9 cellular contexts compared by ENCODE assay signal in the genomic region with DNA sequence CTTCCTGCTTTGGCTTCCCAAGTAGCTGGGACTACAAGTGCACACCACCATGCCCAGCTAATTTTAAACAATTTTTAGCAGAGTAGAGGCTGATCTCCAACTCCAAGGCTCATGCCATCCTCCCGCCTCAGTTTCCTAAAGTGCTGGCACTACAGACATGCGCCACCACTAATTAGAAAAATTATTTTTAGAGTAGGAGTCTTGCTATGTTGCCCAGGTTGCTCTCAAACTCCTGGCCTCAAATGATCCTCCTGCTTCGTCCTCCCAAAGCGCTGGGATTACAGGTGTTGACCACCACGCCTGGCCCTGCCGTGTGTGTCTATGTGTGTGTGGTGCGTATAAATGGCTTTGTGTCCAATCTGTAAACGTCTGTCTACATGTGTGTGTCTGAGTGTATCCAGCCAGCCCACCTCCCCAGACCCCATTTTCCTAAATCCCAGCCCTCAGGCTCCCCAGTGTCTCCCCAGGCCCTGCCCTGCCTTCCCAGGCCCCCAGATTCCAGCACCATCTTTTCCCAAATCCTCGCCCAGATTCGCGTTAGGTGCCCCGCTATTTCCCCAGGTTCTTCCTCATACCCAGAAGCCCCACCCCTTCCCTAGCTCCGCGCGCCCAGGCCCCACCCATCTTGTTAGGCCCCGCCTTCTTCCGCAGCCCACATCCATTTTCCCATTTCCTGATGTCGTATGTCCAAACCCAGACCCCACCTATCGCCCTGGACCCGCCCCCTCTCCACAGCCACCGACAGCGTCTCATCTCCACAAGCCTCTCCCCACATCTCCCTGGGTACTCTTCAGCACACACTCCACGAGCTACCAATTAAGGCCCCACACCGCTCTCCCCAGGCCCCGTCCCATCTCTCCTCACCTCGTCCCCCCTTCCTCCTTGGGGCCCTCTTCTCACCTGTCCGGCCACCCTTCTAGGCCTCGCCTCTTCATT. TPM values are rescaled to one million over a fixed set of nuclear protein-coding genes. Genes with fewer than 3 reads are reported as not detected.
A peak's percentile ranks its signal among the peaks of the same experiment; 100 is the strongest.
DNase-seq lines count a peak whose midpoint lies in the region; ATAC-seq and TF ChIP-seq lines count a peak whose summit lies in the region.
"Had no signal": no experiment of that assay in that cellular context is flagged by ENCODE, and none has a peak within 500 bp of the region (broad histone marks: within the 10 kb centered on the region; RNA-seq: fewer than 3 reads in every experiment).

No MANE protein-coding gene starts in this region.

- no peaks in the 10 kb centered on the region for H3K9me3 Mint-ChIP-seq in activated T-cell treated with anti-CD3 and anti-CD28 coated beads, Interleukin-2, amount 50 U/mL, for 4 hours

- no peak overlapping the region for H3K18ac ChIP-seq in IMR-90 (ENCODE audit: low read depth, low read length)

- no peak for DNase-seq in IMR-90
- no peak for DNase-seq in activated T-cell treated with anti-CD3 and anti-CD28 coated beads, Interleukin-2, amount 50 U/mL, for 4 hours
- peak; percentile 62 for DNase-seq in lower lobe of right lung
- DNase-seq in NCI-H1694 treated with DMSO at 0.1 percent for 48 hours (lab: John Stamatoyannopoulos, UW): no peak
- no peak for DNase-seq in SIG-M5 treated with dmso at 0.1 percent for 504 hours (lab: John Stamatoyannopoulos, UW; ENCODE audit: unreplicated experiment)
- DNase-seq in SIG-M5 (lab: John Stamatoyannopoulos, UW): no peak

- dilution Hi-C loops in IMR-90 (cut with HindIII; ENCODE audit: low sequenced_read_pairs, unreplicated experiment): no loop called here

- H2AFZ ChIP-seq in IMR-90 (replicated peaks; ENCODE audit: low read length, poor library complexity): peak overlapping the region; percentile 61

- no peak overlapping the region for H2BK20ac ChIP-seq in IMR-90 (ENCODE audit: low read depth, low read length)

- peaks cover 62 to 100% (median 82%) of the 10 kb centered on the region in 11 experiments for H3K27me3 ChIP-seq in BLaER1 treated with 17β-estradiol and CSF1 and Interleukin-3, amounts not matched to agents 10 nM and 100 nM
- H3K27me3 ChIP-seq in IMR-90 (ENCODE audit: control insufficient read depth, insufficient read depth, low read length): peaks cover 70% of the 10 kb centered on the region
- peaks cover 78% of the 10 kb centered on the region for H3K27me3 ChIP-seq in lower lobe of right lung (ENCODE audit: low read depth)

- H2BK120ac ChIP-seq in IMR-90 (ENCODE audit: low read depth, low read length): no peak overlapping the region

- intact Hi-C loops in IMR-90 (cut with micrococcal nuclease) (no loop called here), lower lobe of right lung (cut with DNase I) (loop anchor here (10.0 kb wide), 1 partner anchor 238 kb away; no protein-coding TSS in a partner anchor)

- no peak overlapping the region for H3K9ac ChIP-seq in BLaER1 treated with 17β-estradiol and CSF1 and Interleukin-3, amounts not matched to agents 10 nM and 100 nM
- no peak overlapping the region for H3K9ac ChIP-seq in IMR-90 (ENCODE audit: low read depth, low read length)

- peaks cover 61% of the 10 kb centered on the region for H3K27me3 Mint-ChIP-seq in activated T-cell treated with anti-CD3 and anti-CD28 coated beads, Interleukin-2, amount 50 U/mL, for 4 hours (ENCODE audit: low read depth)

- H3K9me1 ChIP-seq in IMR-90 (ENCODE audit: insufficient read depth, low read length): no peaks in the 10 kb centered on the region

- no TSS peak for BruUV-seq in IMR-90 (replicated peaks; lab: Mats Ljungman, UMichigan)

- H3K79me1 ChIP-seq in IMR-90 (ENCODE audit: low read depth in 1 of 2, low read length in 2 of 2): no peaks in the 10 kb centered on the region

- H4K5ac ChIP-seq in IMR-90 (ENCODE audit: low read depth, low read length): no peak overlapping the region

- H4K8ac ChIP-seq in IMR-90 (ENCODE audit: low read depth in 2 of 2, low read length in 2 of 2): no peak overlapping the region

- peaks cover 49% of the 10 kb centered on the region for H3K4me1 Mint-ChIP-seq in activated T-cell treated with anti-CD3 and anti-CD28 coated beads, Interleukin-2, amount 50 U/mL, for 4 hours (ENCODE audit: low read depth)

- peaks cover 13 to 24% (median 21%) of the 10 kb centered on the region in 10 experiments for H3K4me1 ChIP-seq in BLaER1 treated with 17β-estradiol and CSF1 and Interleukin-3, amounts not matched to agents 10 nM and 100 nM
- H3K4me1 ChIP-seq in IMR-90 (ENCODE audit: control insufficient read depth, insufficient read depth, low read length) (peaks cover 2% of the 10 kb centered on the region; the same call in 1 of the 2 replicates), lower lobe of right lung (peaks cover 22% of the 10 kb centered on the region)

- no peak overlapping the region for H4K91ac ChIP-seq in IMR-90 (ENCODE audit: insufficient read depth, low read depth, low read length)

- H2AK9ac ChIP-seq in IMR-90 (replicated peaks; ENCODE audit: low read depth, low read length, poor library complexity): no peak overlapping the region

- H3K36me3 Mint-ChIP-seq in activated T-cell treated with anti-CD3 and anti-CD28 coated beads, Interleukin-2, amount 50 U/mL, for 4 hours (ENCODE audit: insufficient read depth): no peaks in the 10 kb centered on the region

- in situ Hi-C loops in IMR-90 (cut with MboI; ENCODE audit: low sequenced_read_pairs): no loop called here

- no peaks in the 10 kb centered on the region for H3K36me3 ChIP-seq in BLaER1 treated with 17β-estradiol and CSF1 and Interleukin-3, amounts not matched to agents 10 nM and 100 nM
- no peaks in the 10 kb centered on the region for H3K36me3 ChIP-seq in IMR-90 (ENCODE audit: control insufficient read depth, insufficient read depth, low read length)
- H3K36me3 ChIP-seq in lower lobe of right lung: no peaks in the 10 kb centered on the region
- H3K36me3 ChIP-seq: heart left ventricle had no signal

- H3K23ac ChIP-seq in IMR-90 (ENCODE audit: low read depth, low read length): no peak overlapping the region

- no peak overlapping the region for H3K14ac ChIP-seq in IMR-90 (replicated peaks; ENCODE audit: low read depth, low read length)

- H2BK5ac ChIP-seq in IMR-90 (ENCODE audit: low read depth, low read length, poor library complexity, severe bottlenecking): no peak overlapping the region

- H3K4me3 Mint-ChIP-seq in activated T-cell treated with anti-CD3 and anti-CD28 coated beads, Interleukin-2, amount 50 U/mL, for 4 hours: peak overlapping the region; percentile 65

- no peaks in the 10 kb centered on the region; a peak in 1 of 22 replicates for H3K9me3 ChIP-seq in BLaER1 treated with 17β-estradiol and CSF1 and Interleukin-3, amounts not matched to agents 10 nM and 100 nM (replicated peaks in 1 of 11)
- H3K9me3 ChIP-seq in IMR-90 (ENCODE audit: control insufficient read depth, insufficient read depth, low read length) (peaks cover 10% of the 10 kb centered on the region), lower lobe of right lung (no peaks in the 10 kb centered on the region)
- H3K9me3 ChIP-seq: heart left ventricle had no signal

- H3K56ac ChIP-seq in IMR-90 (ENCODE audit: extremely low read depth, insufficient read depth, low read length): no peak overlapping the region

- POLR2A ChIA-PET in IMR-90 (lab: Charles Lee; ENCODE audit: unreplicated experiment): no interaction called here

- no peak overlapping the region for H2AK5ac ChIP-seq in IMR-90 (ENCODE audit: low read depth, low read length)

- H3K4me2 ChIP-seq in BLaER1 treated with 17β-estradiol and CSF1 and Interleukin-3, amounts not matched to agents 10 nM and 100 nM: peak overlapping the region in 10 of 11 experiments; percentile 62 to 90 (median 72); a peak in 20 of 22 replicates
- no peak overlapping the region for H3K4me2 ChIP-seq in IMR-90 (ENCODE audit: low read depth, low read length)

- TF ChIP-seq POLR2A in IMR-90 (IDR thresholded peaks at IDR 0.05; ENCODE audit: low read depth, low read length): no peak

- no peak overlapping the region for H3K4me3 ChIP-seq in BLaER1 treated with 17β-estradiol and CSF1 and Interleukin-3, amounts not matched to agents 10 nM and 100 nM
- H3K4me3 ChIP-seq in IMR-90 (ENCODE audit: insufficient read depth, low read depth, low read length) (no peak overlapping the region), lower lobe of right lung (no peak overlapping the region)

- TF ChIP-seq CTCF in IMR-90 (conservative IDR thresholded peaks at IDR 0.05; ENCODE audit: low read depth, low read length) (no peak), lower lobe of right lung (IDR thresholded peaks at IDR 0.05) (no peak)

- no peak overlapping the region for H3K27ac ChIP-seq in BLaER1 treated with 17β-estradiol and CSF1 and Interleukin-3, amounts not matched to agents 10 nM and 100 nM
- H3K27ac ChIP-seq in IMR-90 (ENCODE audit: insufficient read depth, low read length) (no peak overlapping the region), lower lobe of right lung (no peak overlapping the region)
- H3K27ac ChIP-seq: heart left ventricle had no signal

- 4% methylated on average over 15 of the region's 28 CpGs; no CpG with 5 or more reads in 1 of the 2 experiments for WGBS in IMR-90 (ENCODE audit: extremely low coverage in 2 of 2, insufficient read length in 1 of 2), 2 experiments

- CTCF ChIA-PET in IMR-90 (lab: Yijun Ruan, JAX): no interaction called here

- TF ChIP-seq RAD21 in IMR-90 (IDR thresholded peaks at IDR 0.05; ENCODE audit: low read length): no peak

- ATAC-seq in IMR-90 (ENCODE audit: low read depth): no peak
- ATAC-seq in activated T-cell treated with anti-CD3 and anti-CD28 coated beads, Interleukin-2, amount 50 U/mL, for 4 hours: peak in 1 of 2 donors; percentile 8
- peak; percentile 71 to 75 for ATAC-seq in lower lobe of right lung
- ATAC-seq in GM21619 (IDR thresholded peaks at IDR 0.05; ENCODE audit: unreplicated experiment): no peak

- H3K4ac ChIP-seq in IMR-90 (ENCODE audit: low read depth, low read length): no peak overlapping the region

- H2BK15ac ChIP-seq in IMR-90 (ENCODE audit: low read depth, low read length): no peak overlapping the region

- H4K20me1 ChIP-seq in BLaER1 treated with 17β-estradiol and CSF1 and Interleukin-3, amounts not matched to agents 10 nM and 100 nM: peaks cover 0 to 35% (median 6%) of the 10 kb centered on the region in 11 experiments; a peak in 11 of 22 replicates
- H4K20me1 ChIP-seq in IMR-90 (ENCODE audit: insufficient read depth, low read length): no peaks in the 10 kb centered on the region

RNA-seq across cellular contexts. Expression of a gene that starts 24.9 kb away (rescaled TPM):
- total RNA-seq in IMR-90 (2012; rRNA removed) (not detected in 2 replicates), lower lobe of right lung (0.27 TPM)
- polyA plus RNA-seq in IMR-90 (2012; rRNA removed): 0.05 and 0.10 TPM in 2 replicates
- 0.14 TPM in 1 of 2 replicates, not detected in the other for polyA plus RNA-seq in IMR-90 (2012; cell fraction: cytosol; rRNA removed)
- 0.32 and 0.45 TPM in 2 replicates for polyA plus RNA-seq in IMR-90 (2012; cell fraction: nucleus; rRNA removed; ENCODE audit: low replicate concordance)
- under 1 TPM in 1 of 3 donors, not detected in 2; 0.05 TPM for total RNA-seq in activated T-cell treated with anti-CD3 and anti-CD28 coated beads, Interleukin-2, amount 50 U/mL, for 4 hours

RNA-seq across cellular contexts. Expression of a gene that starts 27.5 kb away (rescaled TPM):
- total RNA-seq in IMR-90 (2012; rRNA removed) (28.3 and 32.4 TPM in 2 replicates), lower lobe of right lung (5.3 TPM)
- 33.0 TPM in 2 replicates for polyA plus RNA-seq in IMR-90 (2012; rRNA removed)
- polyA plus RNA-seq in IMR-90 (2012; cell fraction: cytosol; rRNA removed): 33.1 and 39.8 TPM in 2 replicates
- polyA plus RNA-seq in IMR-90 (2012; cell fraction: nucleus; rRNA removed; ENCODE audit: low replicate concordance): 97.7 and 112 TPM in 2 replicates
- total RNA-seq in activated T-cell treated with anti-CD3 and anti-CD28 coated beads, Interleukin-2, amount 50 U/mL, for 4 hours: under 1 TPM in 1 of 3 donors, not detected in 2; 0.16 TPM

RNA-seq across cellular contexts. Expression of a gene that starts 37.2 kb away (rescaled TPM):
- total RNA-seq in IMR-90 (2012; rRNA removed) (3.9 and 4.1 TPM in 2 replicates), lower lobe of right lung (14.5 TPM)
- polyA plus RNA-seq in IMR-90 (2012; rRNA removed): 13.5 and 15.4 TPM in 2 replicates
- polyA plus RNA-seq in IMR-90 (2012; cell fraction: cytosol; rRNA removed): 8.7 and 12.4 TPM in 2 replicates
- polyA plus RNA-seq in IMR-90 (2012; cell fraction: nucleus; rRNA removed; ENCODE audit: low replicate concordance): 32.1 and 54.1 TPM in 2 replicates
- 10 to 100 TPM; 12.3 to 17.4 (median 14.9) TPM for total RNA-seq in activated T-cell treated with anti-CD3 and anti-CD28 coated beads, Interleukin-2, amount 50 U/mL, for 4 hours

Comparison
In these comparisons a context has a peak if more than half of its experiments do, and no peak if none do; other contexts are left out.
1. ATAC-seq: peak in lower lobe of right lung (2 of 2); none in IMR-90 (single experiment) and GM21619 (single experiment).